ENCODE assay signal across 17 cellular contexts in the genomic region with DNA sequence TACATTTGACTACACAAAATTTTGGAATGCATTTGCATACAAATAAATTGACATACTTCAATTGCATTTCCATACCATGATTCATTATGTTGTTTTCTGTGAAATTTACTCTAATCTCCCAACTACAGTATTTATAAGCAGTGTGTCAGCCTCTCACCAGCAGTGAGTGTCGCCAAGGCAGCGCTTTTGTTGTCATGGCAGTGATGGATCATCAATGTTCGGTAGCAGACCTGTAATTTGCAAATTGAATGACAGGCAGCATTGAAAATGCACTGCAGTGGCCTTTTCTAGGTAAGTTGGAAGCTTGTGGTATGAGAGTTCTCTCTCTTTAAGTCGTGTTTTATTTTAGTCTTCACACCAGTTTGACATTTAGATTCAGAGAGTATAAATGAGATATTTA.
"Had no signal": no experiment of that assay in that cellular context is flagged by ENCODE, and none has a peak within 500 bp of the region (broad histone marks: within the 10 kb centered on the region; RNA-seq: fewer than 3 reads in every experiment).

No MANE protein-coding gene starts in this region.

- H3K36me3 Mint-ChIP-seq: activated naive CD8-positive, alpha-beta T cell treated with anti-CD3 and anti-CD28 coated beads, Interleukin-2, amount 10 ng/mL, durations not matched to agents 7 days and 5 days; immature natural killer cell; naive B cell had no signal

- H3K4me1 Mint-ChIP-seq: activated CD4-positive, alpha-beta T cell treated with anti-CD3 and anti-CD28 coated beads, Interleukin-2, amount 10 ng/mL, durations not matched to agents 24 days and 14 days; activated naive CD8-positive, alpha-beta T cell treated with anti-CD3 and anti-CD28 coated beads, Interleukin-2, amount 10 ng/mL, durations not matched to agents 7 days and 5 days; activated T-helper 17 cell treated with anti-CD3 and anti-CD28 coated beads, Interleukin-2, amount 50 U/mL, for 72 hours; immature natural killer cell; naive B cell; stimulated activated naive CD8-positive, alpha-beta T cell treated with anti-CD3 and anti-CD28 coated beads, Interleukin-15, amount 100 ng/mL, for 72 hours had no signal

- H3K27ac Mint-ChIP-seq: activated CD4-positive, alpha-beta T cell treated with anti-CD3 and anti-CD28 coated beads, Interleukin-2, amount 10 ng/mL, durations not matched to agents 24 days and 14 days; activated CD8-positive, alpha-beta T cell treated with anti-CD3 and anti-CD28 coated beads for 36 hours; activated naive CD8-positive, alpha-beta T cell treated with anti-CD3 and anti-CD28 coated beads, Interleukin-2, amount 10 ng/mL, durations not matched to agents 7 days and 5 days; activated T-helper 17 cell treated with anti-CD3 and anti-CD28 coated beads, Interleukin-2, amount 50 U/mL, for 72 hours; effector memory CD8-positive, alpha-beta T cell; immature natural killer cell; naive B cell; stimulated activated naive CD8-positive, alpha-beta T cell treated with anti-CD3 and anti-CD28 coated beads, Interleukin-15, amount 100 ng/mL, for 72 hours had no signal

- H3K27me3 Mint-ChIP-seq: activated CD4-positive, alpha-beta T cell treated with anti-CD3 and anti-CD28 coated beads, Interleukin-2, amount 10 ng/mL, durations not matched to agents 24 days and 14 days; activated CD8-positive, alpha-beta T cell treated with anti-CD3 and anti-CD28 coated beads for 36 hours; activated naive CD8-positive, alpha-beta T cell treated with anti-CD3 and anti-CD28 coated beads, Interleukin-2, amount 10 ng/mL, durations not matched to agents 7 days and 5 days; activated T-helper 17 cell treated with anti-CD3 and anti-CD28 coated beads, Interleukin-2, amount 50 U/mL, for 72 hours; effector memory CD8-positive, alpha-beta T cell; naive B cell; stimulated activated naive CD8-positive, alpha-beta T cell treated with anti-CD3 and anti-CD28 coated beads, Interleukin-15, amount 100 ng/mL, for 72 hours had no signal

- H3K4me3 Mint-ChIP-seq: activated CD4-positive, alpha-beta T cell treated with anti-CD3 and anti-CD28 coated beads, Interleukin-2, amount 10 ng/mL, durations not matched to agents 24 days and 14 days; activated CD8-positive, alpha-beta T cell treated with anti-CD3 and anti-CD28 coated beads for 36 hours; activated naive CD8-positive, alpha-beta T cell treated with anti-CD3 and anti-CD28 coated beads, Interleukin-2, amount 10 ng/mL, durations not matched to agents 7 days and 5 days; activated T-helper 17 cell treated with anti-CD3 and anti-CD28 coated beads, Interleukin-2, amount 50 U/mL, for 72 hours; effector memory CD8-positive, alpha-beta T cell; immature natural killer cell; naive B cell; stimulated activated naive CD8-positive, alpha-beta T cell treated with anti-CD3 and anti-CD28 coated beads, Interleukin-15, amount 100 ng/mL, for 72 hours had no signal

- ATAC-seq: activated CD8-positive, alpha-beta T cell treated with anti-CD3 and anti-CD28 coated beads for 36 hours; activated T-helper 17 cell treated with anti-CD3 and anti-CD28 coated beads, Interleukin-2, amount 50 U/mL, for 72 hours; body of pancreas; effector memory CD8-positive, alpha-beta T cell; left ventricle myocardium superior; sciatic nerve; stimulated activated naive CD8-positive, alpha-beta T cell treated with anti-CD3 and anti-CD28 coated beads, Interleukin-15, amount 100 ng/mL, for 72 hours had no signal

- H3K9me3 Mint-ChIP-seq: activated CD4-positive, alpha-beta T cell treated with anti-CD3 and anti-CD28 coated beads, Interleukin-2, amount 10 ng/mL, durations not matched to agents 24 days and 14 days; activated naive CD8-positive, alpha-beta T cell treated with anti-CD3 and anti-CD28 coated beads, Interleukin-2, amount 10 ng/mL, durations not matched to agents 7 days and 5 days had no signal

- DNase-seq: activated CD4-positive, alpha-beta T cell treated with anti-CD3 and anti-CD28 coated beads, Interleukin-2, amount 10 ng/mL, durations not matched to agents 24 days and 14 days; activated CD8-positive, alpha-beta T cell treated with anti-CD3 and anti-CD28 coated beads for 36 hours; activated naive CD4-positive, alpha-beta T cell treated with Interleukin-2 at 50 U/mL for 16 hours; activated naive CD8-positive, alpha-beta T cell treated with anti-CD3 and anti-CD28 coated beads, Interleukin-2, amount 10 ng/mL, durations not matched to agents 7 days and 5 days; activated T-cell treated with anti-CD3 and anti-CD28 coated beads, Interleukin-2, amount 50 U/mL, for 1 hour; body of pancreas; effector memory CD8-positive, alpha-beta T cell; immature natural killer cell; left ventricle myocardium superior; naive B cell; ovary; stimulated activated CD4-positive, alpha-beta T cell treated with anti-CD3 and anti-CD28 coated beads, Interleukin-4, amount 100 ng/mL, for 1 hour; stimulated activated naive CD8-positive, alpha-beta T cell treated with anti-CD3 and anti-CD28 coated beads, Interleukin-15, amount 100 ng/mL, for 72 hours; transverse colon; uterus had no signal
